ENCODE assay signal across 8 cellular contexts in genomic region chr17:47850692-47851573, GRCh38. TPM values are rescaled to one million over a fixed set of nuclear protein-coding genes. Genes with fewer than 3 reads are reported as not detected.
DNase-seq lines count a peak whose midpoint lies in the region; ATAC-seq and TF ChIP-seq lines count a peak whose summit lies in the region.

TSS of gene SP6 (minus strand) at chr17:47851163. CDS start at chr17:47848429, 2,734 bp downstream.

- peak within 1 kb of the TSS; percentile 51 for H3K4me3 Mint-ChIP-seq in activated T-cell treated with anti-CD3 and anti-CD28 coated beads, Interleukin-2, amount 50 U/mL, for 4 hours

- POLR2A ChIA-PET in HCT116 (lab: Charles Lee): interaction anchor here (0.7 to 3.2 kb wide), 9 partner anchors 8 to 90 kb away, joined by 3 to 15 read pairs (median 3); partner anchors contain the start of genes LRRC46, MRPL10, PNPO and SCRN2

- RAD21 ChIA-PET in HCT116 (lab: Charles Lee; ENCODE audit: low non-redundant PET in 1 of 2, low total read pairs in 2 of 2, uncharacterized antibody in 2 of 2, unreplicated experiment in 2 of 2): interaction anchor here (1.0 to 1.3 kb wide), 3 partner anchors 10 to 39 kb away, joined by 4 to 5 read pairs (median 5); partner anchors contain the start of gene SCRN2 (in 1 of the 2)

- H3K27ac ChIP-seq in HCT116 (ENCODE audit: low read depth, low read length): peak within 1 kb of the TSS; percentile 63
- no peak within 1 kb of the TSS for H3K27ac ChIP-seq in fibroblast of lung (ENCODE audit: insufficient read depth, low read length)
- H3K27ac ChIP-seq in testis: no peak within 1 kb of the TSS

- H3K36me3 Mint-ChIP-seq in activated T-cell treated with anti-CD3 and anti-CD28 coated beads, Interleukin-2, amount 50 U/mL, for 4 hours (ENCODE audit: insufficient read depth): no peaks in the 10 kb centered on the region

- H3K36me3 ChIP-seq in HCT116 (ENCODE audit: control insufficient read depth in 1 of 2, insufficient read depth in 2 of 2, low read length in 2 of 2) (no peaks in the 10 kb centered on the region; a peak in 1 of 4 replicates), fibroblast of lung (ENCODE audit: control insufficient read depth, insufficient read depth, low read length) (no peaks in the 10 kb centered on the region), neuron (ENCODE audit: insufficient read depth, low read length) (no peaks in the 10 kb centered on the region), testis (ENCODE audit: low read depth, missing control alignments) (no peaks in the 10 kb centered on the region)

- H3K4me1 Mint-ChIP-seq in activated T-cell treated with anti-CD3 and anti-CD28 coated beads, Interleukin-2, amount 50 U/mL, for 4 hours (ENCODE audit: low read depth): peaks cover 20% of the 10 kb centered on the region

- no peaks in the 10 kb centered on the region for H3K9me2 ChIP-seq in HCT116 (ENCODE audit: insufficient read depth)

- peak within 1 kb of the TSS; percentile 78 to 89 for H3K4me3 ChIP-seq in HCT116 (replicated peaks in 1 of 2; ENCODE audit: low read depth in 1 of 2, low read length in 2 of 2)
- H3K4me3 ChIP-seq in fibroblast of lung (replicated peaks in 1 of 4; ENCODE audit: control extremely low read depth in 1 of 4, insufficient read depth in 1 of 4, low read depth in 3 of 4, low read length in 4 of 4): peak within 1 kb of the TSS in 2 of 4 experiments; percentile 15 to 36
- no peak within 1 kb of the TSS for H3K4me3 ChIP-seq in neuron (ENCODE audit: low read length)
- H3K4me3 ChIP-seq in testis: peak within 1 kb of the TSS; percentile 6 to 46

- peak; percentile 93 for ATAC-seq in HCT116
- peak; percentile 91 for ATAC-seq in activated T-cell treated with anti-CD3 and anti-CD28 coated beads, Interleukin-2, amount 50 U/mL, for 4 hours
- no peak for ATAC-seq in GM18868 (IDR thresholded peaks at IDR 0.05; ENCODE audit: unreplicated experiment)
- no peak for ATAC-seq in GM18873 (IDR thresholded peaks at IDR 0.05; ENCODE audit: low FRiP score, unreplicated experiment)

- H3K27me3 ChIP-seq in HCT116 (ENCODE audit: insufficient read depth, low read length): peaks cover 13% of the 10 kb centered on the region; the same call in 1 of the 2 replicates
- peaks cover 62% of the 10 kb centered on the region for H3K27me3 ChIP-seq in fibroblast of lung (ENCODE audit: control insufficient read depth, insufficient read depth, low read length)
- H3K27me3 ChIP-seq in neuron (ENCODE audit: insufficient read depth, low read length): peaks cover 96% of the 10 kb centered on the region
- no peaks in the 10 kb centered on the region for H3K27me3 ChIP-seq in testis

- CTCF ChIA-PET in HCT116 (lab: Charles Lee): interaction anchor here (0.7 to 12.6 kb wide), 10 partner anchors 8 to 167 kb away, joined by 3 to 393 read pairs (median 6); partner anchors contain the start of genes LRRC46, MRPL10, SCRN2 and SP2

- DNase-seq in HCT116 (ENCODE audit: low read depth, low spot score) (peak; percentile 80), NCI-H526 treated with DMSO at 0.1 percent for 48 hours (lab: John Stamatoyannopoulos, UW) (peak; percentile 82), fibroblast of lung (ENCODE audit: low read depth in 2 of 2) (peak; percentile 14 to 65), testis (peak; percentile 66)
- peak; percentile 69 for DNase-seq in activated T-cell treated with anti-CD3 and anti-CD28 coated beads, Interleukin-2, amount 50 U/mL, for 4 hours

- TF ChIP-seq POLR2A in HCT116 (IDR thresholded peaks at IDR 0.05; ENCODE audit: borderline replicate concordance, extremely low read depth, insufficient read depth, insufficient read length) (peak; percentile 97), testis (IDR thresholded peaks at IDR 0.05) (no peak)

- H3K27me3 Mint-ChIP-seq in activated T-cell treated with anti-CD3 and anti-CD28 coated beads, Interleukin-2, amount 50 U/mL, for 4 hours (ENCODE audit: low read depth): peaks cover 85% of the 10 kb centered on the region

- BruUV-seq in HCT116 (replicated peaks; lab: Mats Ljungman, UMichigan): no TSS peak

- H3K4me1 ChIP-seq in HCT116 (ENCODE audit: control insufficient read depth in 1 of 2, insufficient read depth in 2 of 2, low read length in 2 of 2): peaks cover 13 to 30% of the 10 kb centered on the region in 2 experiments
- peaks cover 2% of the 10 kb centered on the region for H3K4me1 ChIP-seq in fibroblast of lung (ENCODE audit: control insufficient read depth, extremely low read depth, insufficient read depth, low read length)
- H3K4me1 ChIP-seq in neuron (ENCODE audit: insufficient read depth, low read length): peaks cover 15% of the 10 kb centered on the region
- H3K4me1 ChIP-seq in testis: peaks cover 13% of the 10 kb centered on the region

- H3K9me3 Mint-ChIP-seq in activated T-cell treated with anti-CD3 and anti-CD28 coated beads, Interleukin-2, amount 50 U/mL, for 4 hours: no peaks in the 10 kb centered on the region

- no peaks in the 10 kb centered on the region for H3K9me3 ChIP-seq in HCT116 (ENCODE audit: control insufficient read depth in 1 of 2, insufficient read depth in 1 of 2, low read depth in 1 of 2, low read length in 2 of 2)
- no peaks in the 10 kb centered on the region for H3K9me3 ChIP-seq in fibroblast of lung (ENCODE audit: control insufficient read depth, insufficient read depth, low read depth, low read length)
- H3K9me3 ChIP-seq in neuron (ENCODE audit: low read length): peaks cover 12% of the 10 kb centered on the region
- no peaks in the 10 kb centered on the region for H3K9me3 ChIP-seq in testis

- H2AFZ ChIP-seq in HCT116 (ENCODE audit: low read depth, low read length, poor library complexity, severe bottlenecking): peak within 1 kb of the TSS; percentile 70
- peak within 1 kb of the TSS; percentile 18 for H2AFZ ChIP-seq in fibroblast of lung (ENCODE audit: low read length)
- peak within 1 kb of the TSS; percentile 66 for H2AFZ ChIP-seq in neuron (ENCODE audit: low read depth, low read length)

- TF ChIP-seq RAD21 in HCT116 (IDR thresholded peaks at IDR 0.05; ENCODE audit: low read depth): no peak

- H3K4me2 ChIP-seq in HCT116 (ENCODE audit: low read length) (peak within 1 kb of the TSS; percentile 86), fibroblast of lung (ENCODE audit: extremely low read depth, insufficient read depth, low read length) (peak within 1 kb of the TSS; percentile 62)

- peak within 1 kb of the TSS; percentile 81 for H3K9ac ChIP-seq in HCT116 (ENCODE audit: low read length)
- H3K9ac ChIP-seq in fibroblast of lung (ENCODE audit: insufficient read depth, low read length): no peak within 1 kb of the TSS

- TF ChIP-seq CTCF in HCT116 (IDR thresholded peaks at IDR 0.05 in 2 of 3, conservative IDR thresholded peaks at IDR 0.05 in 1 of 3; ENCODE audit: borderline replicate concordance in 1 of 3, insufficient read depth in 1 of 3, low read depth in 2 of 3, low read length in 2 of 3): peak in 1 of 3 experiments; percentile 39; a peak in 3 of 6 replicates
- no peak for TF ChIP-seq CTCF in fibroblast of lung (conservative IDR thresholded peaks at IDR 0.05 in 1 of 2, IDR thresholded peaks at IDR 0.05 in 1 of 2; ENCODE audit: low read depth in 1 of 2, low read length in 2 of 2)
- TF ChIP-seq CTCF in testis (IDR thresholded peaks at IDR 0.05): no peak

- peaks cover 23% of the 10 kb centered on the region; the same call in 1 of the 2 replicates for H3K79me2 ChIP-seq in HCT116 (ENCODE audit: insufficient read depth, low read length)
- H3K79me2 ChIP-seq in fibroblast of lung (ENCODE audit: control insufficient read depth, insufficient read depth, low read length): no peaks in the 10 kb centered on the region

- WGBS in testis, 2 donors: 8 to 13% methylated on average over 25 to 71 of the region's 71 CpGs

- intact Hi-C loops in HCT116 (cut with micrococcal nuclease): no loop called here
- intact Hi-C loops in testis (cut with DNase I; ENCODE audit: low total_unique reads): no loop called here

- H4K20me1 ChIP-seq in HCT116 (ENCODE audit: insufficient read depth): no peaks in the 10 kb centered on the region
- H4K20me1 ChIP-seq in fibroblast of lung (ENCODE audit: control insufficient read depth, extremely low read depth, insufficient read depth, low read length): no peaks in the 10 kb centered on the region

TF ChIP-seq in HCT116, 20 proteins besides CTCF, POLR2A, EP300 and RAD21:
- TF ChIP-seq POLR2AphosphoS5 (IDR thresholded peaks at IDR 0.05; ENCODE audit: low read depth, low read length) (peak; percentile 98), SRF (IDR thresholded peaks at IDR 0.05; ENCODE audit: low read depth) (no peak), TCF7L2 (IDR thresholded peaks at IDR 0.05; ENCODE audit: borderline replicate concordance, extremely low read depth, insufficient read depth, insufficient read length) (peak; percentile 82), SP1 (IDR thresholded peaks at IDR 0.05; ENCODE audit: low read depth) (no peak; the same call in 1 of the 2 replicates), ZFX (IDR thresholded peaks at IDR 0.05) (peak; percentile 86), MAX (IDR thresholded peaks at IDR 0.05) (peak; percentile 49)

RNA-seq across cellular contexts. Expression of gene SP6, which starts in this region (rescaled TPM):
- total RNA-seq in HCT116 (2021; ENCODE audit: unreplicated experiment) (10.8 TPM), fibroblast of lung (under 0.01 TPM in 1 of 2 replicates, not detected in the other), testis (under 1 TPM; 0.31 to 0.43 TPM)
- polyA plus RNA-seq in HCT116 (2012): 5.9 and 6.0 TPM in 2 replicates
- total RNA-seq in activated T-cell treated with anti-CD3 and anti-CD28 coated beads, Interleukin-2, amount 50 U/mL, for 4 hours: under 1 TPM; 0.05 to 0.08 (median 0.05) TPM
- polyA plus RNA-seq in fibroblast of lung (0.07 and 0.11 TPM in 2 replicates), testis (ENCODE audit: insufficient read depth, low read depth, low replicate concordance) (0.79 TPM)
- polyA plus RNA-seq in fibroblast of lung (2012): 0.12 and 0.25 TPM in 2 replicates
- not detected in 2 replicates for polyA minus RNA-seq in fibroblast of lung (ENCODE audit: low replicate concordance)

Comparison
In these comparisons a context has a peak if more than half of its experiments do, and no peak if none do; other contexts are left out.
1. Peak in DNase-seq and ATAC-seq in activated T-cell treated with anti-CD3 and anti-CD28 coated beads, Interleukin-2, amount 50 U/mL, for 4 hours; RNA of the gene not detected or under 1 TPM.
2. Peak in DNase-seq and H3K4me2 ChIP-seq in fibroblast of lung; RNA of the gene not detected or under 1 TPM.
3. Peak in DNase-seq and H3K4me3 ChIP-seq in testis; RNA of the gene not detected or under 1 TPM.
4. H2AFZ ChIP-seq: peak in every context shown above with its lines; median percentile 70 in HCT116; 66 in neuron; 18 in fibroblast of lung.